In the genomic region with DNA sequence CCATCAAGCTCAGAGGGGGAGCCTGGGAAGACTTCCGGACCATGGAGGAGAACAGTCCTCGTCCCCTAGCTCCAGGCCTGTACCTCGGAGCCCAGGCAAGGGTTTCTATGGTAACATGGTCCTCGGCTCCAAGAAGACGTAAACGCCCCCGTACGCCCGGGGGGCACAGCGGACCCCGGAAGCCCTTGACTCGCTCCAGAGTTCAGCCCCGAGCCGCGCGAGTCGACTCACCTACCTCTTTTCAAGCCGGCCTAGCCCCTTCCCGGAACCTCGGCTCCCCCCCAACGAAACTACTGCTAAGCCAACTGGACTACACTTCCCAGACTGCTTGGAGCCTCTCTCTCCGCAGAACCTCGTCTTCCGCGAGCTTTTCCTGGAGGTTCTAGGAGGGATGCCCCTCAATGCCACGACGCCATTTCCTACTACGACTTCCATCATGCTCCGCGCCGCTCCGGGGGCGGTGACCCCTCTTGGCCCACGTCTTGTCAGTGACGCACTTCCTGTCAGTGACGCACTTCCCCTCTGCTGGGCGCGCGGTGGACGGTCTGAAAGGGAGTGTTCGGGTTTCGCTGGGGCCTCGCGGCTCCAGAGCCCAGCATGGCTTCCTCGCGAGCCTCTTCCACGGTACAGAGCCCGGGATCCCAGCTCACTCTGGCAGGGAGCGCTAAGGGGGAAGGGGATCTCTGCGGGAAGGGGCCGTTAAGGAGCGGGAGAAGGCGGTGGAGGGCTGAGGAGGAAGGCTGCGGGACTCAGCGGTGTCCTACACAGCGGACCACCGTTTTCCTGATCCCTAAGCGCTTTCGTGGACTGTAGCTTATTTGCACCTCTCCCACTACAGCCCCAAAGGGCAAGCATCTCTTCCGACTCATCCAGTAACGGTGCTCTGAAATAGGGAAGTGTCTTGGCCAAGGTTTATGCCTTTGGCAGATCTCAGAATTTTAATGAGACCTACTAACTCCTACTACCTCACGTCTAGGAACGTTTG, we compare ENCODE assay signal across 1 cellular context.
TF ChIP-seq lines count a peak whose summit lies in the region.

A gene (minus strand): TSS at position 426 of the 985 bp plus-strand sequence. CDS start 3,065 bp downstream, outside the sequence.
A gene (plus strand): TSS at position 512 of the 985 bp plus-strand sequence. CDS start 86 bp downstream, at position 598.

TF ChIP-seq in HCT116, 20 proteins besides CTCF, POLR2A, EP300 and RAD21 (continued from another document):
- TF ChIP-seq, protein P1, sequence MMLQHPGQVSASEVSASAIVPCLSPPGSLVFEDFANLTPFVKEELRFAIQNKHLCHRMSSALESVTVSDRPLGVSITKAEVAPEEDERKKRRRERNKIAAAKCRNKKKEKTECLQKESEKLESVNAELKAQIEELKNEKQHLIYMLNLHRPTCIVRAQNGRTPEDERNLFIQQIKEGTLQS (IDR thresholded peaks at IDR 0.05) = no peak
- TF ChIP-seq, protein P2, sequence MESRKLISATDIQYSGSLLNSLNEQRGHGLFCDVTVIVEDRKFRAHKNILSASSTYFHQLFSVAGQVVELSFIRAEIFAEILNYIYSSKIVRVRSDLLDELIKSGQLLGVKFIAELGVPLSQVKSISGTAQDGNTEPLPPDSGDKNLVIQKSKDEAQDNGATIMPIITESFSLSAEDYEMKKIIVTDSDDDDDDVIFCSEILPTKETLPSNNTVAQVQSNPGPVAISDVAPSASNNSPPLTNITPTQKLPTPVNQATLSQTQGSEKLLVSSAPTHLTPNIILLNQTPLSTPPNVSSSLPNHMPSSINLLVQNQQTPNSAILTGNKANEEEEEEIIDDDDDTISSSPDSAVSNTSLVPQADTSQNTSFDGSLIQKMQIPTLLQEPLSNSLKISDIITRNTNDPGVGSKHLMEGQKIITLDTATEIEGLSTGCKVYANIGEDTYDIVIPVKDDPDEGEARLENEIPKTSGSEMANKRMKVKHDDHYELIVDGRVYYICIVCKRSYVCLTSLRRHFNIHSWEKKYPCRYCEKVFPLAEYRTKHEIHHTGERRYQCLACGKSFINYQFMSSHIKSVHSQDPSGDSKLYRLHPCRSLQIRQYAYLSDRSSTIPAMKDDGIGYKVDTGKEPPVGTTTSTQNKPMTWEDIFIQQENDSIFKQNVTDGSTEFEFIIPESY (IDR thresholded peaks at IDR 0.05; ENCODE audit: extremely low read depth, insufficient replicate concordance, low read length) = peak; percentile 93
- peak; percentile 84 for TF ChIP-seq YY1 (IDR thresholded peaks at IDR 0.05; ENCODE audit: extremely low read depth, insufficient replicate concordance, low read depth, low read length)
- TF ChIP-seq SRF (IDR thresholded peaks at IDR 0.05; ENCODE audit: low read depth) = no peak
- no peak for TF ChIP-seq TCF7L2 (IDR thresholded peaks at IDR 0.05; ENCODE audit: borderline replicate concordance, extremely low read depth, insufficient read depth, insufficient read length)
- TF ChIP-seq POLR2AphosphoS5 (IDR thresholded peaks at IDR 0.05; ENCODE audit: low read depth, low read length) = peak; percentile 93
- no peak for TF ChIP-seq JUND (IDR thresholded peaks at IDR 0.05)
- TF ChIP-seq ELF1 (IDR thresholded peaks at IDR 0.05; ENCODE audit: borderline replicate concordance, low read depth) = peak; percentile 83
- TF ChIP-seq FOSL1 (IDR thresholded peaks at IDR 0.05; ENCODE audit: low read depth) = no peak
- peak; percentile 88 for TF ChIP-seq SIN3A (IDR thresholded peaks at IDR 0.05; ENCODE audit: low read depth)
TF ChIP-seq in HCT116: peak in this region for 9.
